ENCODE assay signal across 8 cellular contexts in genomic region chr7:43868181-43868580, GRCh38. TPM values are rescaled to one million over a fixed set of nuclear protein-coding genes. Genes with fewer than 3 reads are reported as not detected.
DNase-seq lines count a peak whose midpoint lies in the region; ATAC-seq and TF ChIP-seq lines count a peak whose summit lies in the region.

No MANE protein-coding gene starts in this region.

- DNase-seq in AG09309 (ENCODE audit: low read depth) = no peak
- no peak for DNase-seq in MCF 10A (ENCODE audit: unreplicated experiment)
- DNase-seq in NOMO-1 treated with DMSO at 0.1 percent for 48 hours (lab: John Stamatoyannopoulos, UW; ENCODE audit: unreplicated experiment) = no peak
- DNase-seq in NCI-H1048 (lab: John Stamatoyannopoulos, UW) = no peak

- peaks cover 18% of the 10 kb centered on the region for H3K36me3 ChIP-seq in HUES6 (ENCODE audit: control insufficient read depth, insufficient read depth, low read length)
- H3K36me3 ChIP-seq in muscle layer of duodenum (ENCODE audit: control insufficient read depth in 1 of 2, insufficient read depth in 2 of 2, low read length in 2 of 2) = peaks cover 14 to 29% of the 10 kb centered on the region in 2 donors

- TF ChIP-seq CTCF in AG09309 (IDR thresholded peaks at IDR 0.05; ENCODE audit: control insufficient read depth, insufficient read depth, low read depth, low read length, missing control alignments) (no peak), MCF 10A (IDR thresholded peaks at IDR 0.05; ENCODE audit: unreplicated experiment) (no peak)

- BruUV-seq in MCF 10A (replicated peaks; lab: Mats Ljungman, UMichigan) = no TSS peak

- peak overlapping the region; percentile 91 for H3K4me3 Mint-ChIP-seq in MCF 10A (ENCODE audit: unreplicated experiment)

- no peaks in the 10 kb centered on the region for H3K9me3 Mint-ChIP-seq in MCF 10A (ENCODE audit: unreplicated experiment)

- H3K4me1 ChIP-seq in HUES6 (ENCODE audit: control insufficient read depth, insufficient read depth, low read length) = peaks cover 18% of the 10 kb centered on the region
- H3K4me1 ChIP-seq in muscle layer of duodenum (ENCODE audit: control insufficient read depth in 1 of 2, insufficient read depth in 2 of 2, low read length in 2 of 2) = peaks cover 7 to 15% of the 10 kb centered on the region in 2 donors

- H3K27ac ChIP-seq in HUES6 (ENCODE audit: low read depth, low read length) = no peak overlapping the region
- peak overlapping the region; percentile 61 for H3K27ac ChIP-seq in muscle layer of duodenum (ENCODE audit: low read length)

- H3K9me3 ChIP-seq in HUES6 (ENCODE audit: control insufficient read depth, insufficient read depth, low read depth, low read length) (peaks cover 13% of the 10 kb centered on the region), muscle layer of duodenum (ENCODE audit: control insufficient read depth in 1 of 2, low read length in 2 of 2) (no peaks in the 10 kb centered on the region)

- peaks cover 28% of the 10 kb centered on the region for H3K36me3 Mint-ChIP-seq in MCF 10A (ENCODE audit: insufficient read depth, unreplicated experiment)

- no peaks in the 10 kb centered on the region for H3K27me3 ChIP-seq in HUES6 (ENCODE audit: control insufficient read depth, insufficient read depth, low read length)
- H3K27me3 ChIP-seq in muscle layer of duodenum (ENCODE audit: low read depth, low read length) = no peaks in the 10 kb centered on the region

- no peaks in the 10 kb centered on the region for H3K27me3 Mint-ChIP-seq in MCF 10A (ENCODE audit: insufficient read depth, unreplicated experiment)

- intact Hi-C loops in MCF 10A (cut with micrococcal nuclease) = no loop called here

- ATAC-seq in HG02642 (IDR thresholded peaks at IDR 0.05; ENCODE audit: poor library complexity, unreplicated experiment) (no peak), HG02678 (IDR thresholded peaks at IDR 0.05; ENCODE audit: unreplicated experiment) (no peak)

- no peak overlapping the region for H3K9ac ChIP-seq in HUES6 (ENCODE audit: low read length)

- peaks cover 24% of the 10 kb centered on the region for H3K4me1 Mint-ChIP-seq in MCF 10A (ENCODE audit: insufficient read depth, unreplicated experiment)

- H3K27ac Mint-ChIP-seq in MCF 10A (ENCODE audit: low read depth, unreplicated experiment) = peak overlapping the region; percentile 99

- H3K4me3 ChIP-seq in AG09309 (ENCODE audit: control insufficient read depth, low read depth, low read length) (peak overlapping the region; percentile 80), HUES6 (ENCODE audit: low read depth, low read length) (peak overlapping the region; percentile 92), muscle layer of duodenum (ENCODE audit: low read depth in 1 of 2, low read length in 2 of 2) (peak overlapping the region; percentile 76 to 79)

- POLR2A ChIA-PET in MCF 10A (lab: Yijun Ruan, JAX) = interaction anchor here (0.6 to 2.3 kb wide), 10 partner anchors 13 to 936 kb away, joined by 3 to 29 read pairs (median 5); partner anchors contain the start of genes COA1, MRPL32 and PSMA2

- CTCF ChIA-PET in MCF 10A (lab: Yijun Ruan, JAX) = interaction anchor here (0.6 to 0.7 kb wide), 2 partner anchors 107 to 937 kb away, joined by 3 read pairs; no protein-coding TSS in a partner anchor

RNA-seq across cellular contexts. Expression of gene MRPS24, which starts 1.1 kb away (rescaled TPM):
- 176 and 188 TPM in 2 replicates for total RNA-seq in MCF 10A (2022)

RNA-seq across cellular contexts. Expression of gene URGCP, which starts 38.2 kb away (rescaled TPM):
- total RNA-seq in MCF 10A (2022) = 37.2 and 51.1 TPM in 2 replicates

RNA-seq across cellular contexts. Expression of gene UBE2D4, which starts 58.1 kb away (rescaled TPM):
- 11.6 and 13.7 TPM in 2 replicates for total RNA-seq in MCF 10A (2022)
